In genomic region chr5:178249191-178249989, GRCh38 we compare ENCODE assay signal across 1 cellular context.
TF ChIP-seq lines count a peak whose summit lies in the region.

No MANE protein-coding gene starts in this region.

TF ChIP-seq in IMR-90, 13 proteins besides CTCF, POLR2A, EP300 and RAD21 (continued from another document):
- TF ChIP-seq MAZ (IDR thresholded peaks at IDR 0.05; ENCODE audit: borderline replicate concordance, low read depth, low read length) (no peak), MAFK (IDR thresholded peaks at IDR 0.05; ENCODE audit: low read depth, low read length) (no peak), ELK1 (IDR thresholded peaks at IDR 0.05; ENCODE audit: borderline replicate concordance, low read depth, low read length) (no peak), BHLHE40 (IDR thresholded peaks at IDR 0.05; ENCODE audit: low read depth, low read length) (no peak), USF2 (IDR thresholded peaks at IDR 0.05; ENCODE audit: low read depth, low read length) (no peak)
